In the genomic region with DNA sequence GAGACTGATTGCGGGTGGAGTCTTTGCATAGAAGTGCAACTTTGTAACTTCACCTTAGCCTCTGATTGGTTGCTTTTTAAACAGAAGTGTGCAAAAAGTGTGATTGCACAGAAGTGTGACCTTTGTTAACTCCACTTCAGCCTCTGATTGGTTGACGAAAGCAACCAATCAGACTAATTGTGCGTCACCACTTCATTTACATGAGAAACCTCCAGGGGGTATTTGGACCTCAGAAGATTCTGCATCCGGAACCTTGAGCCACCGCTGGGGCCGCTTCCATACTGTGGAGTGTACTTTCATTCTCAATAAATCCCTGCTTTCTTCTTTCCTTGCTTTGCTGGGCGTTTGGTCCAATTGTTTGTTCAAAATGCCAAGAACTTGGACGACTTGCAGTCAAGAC, we compare ENCODE assay signal across 8 cellular contexts. TPM values are rescaled to one million over a fixed set of nuclear protein-coding genes. Genes with fewer than 3 reads are reported as not detected.
DNase-seq lines count a peak whose midpoint lies in the region; ATAC-seq and TF ChIP-seq lines count a peak whose summit lies in the region.

No MANE protein-coding gene starts in this region.

- H3K27ac ChIP-seq in right atrium auricular region = peak overlapping the region; percentile 96 to 97
- peak overlapping the region; percentile 98 for H3K27ac ChIP-seq in vagina
- H3K27ac ChIP-seq in left lung = peak overlapping the region in 1 of 2 donors; percentile 99

- CTCF ChIA-PET in activated CD8-positive, alpha-beta T cell treated with anti-CD3 and anti-CD28 coated beads for 36 hours (lab: Charles Lee) = interaction anchor here (0.8 to 3.3 kb wide), 13 partner anchors 8 to 241 kb away, joined by 3 to 13 read pairs (median 5); partner anchors contain the start of gene CITED2

- H3K4me1 ChIP-seq in right atrium auricular region = peaks cover 0 to 35% of the 10 kb centered on the region in 2 donors
- H3K4me1 ChIP-seq in vagina = peaks cover 19% of the 10 kb centered on the region
- peaks cover 5 to 29% of the 10 kb centered on the region in 2 donors for H3K4me1 ChIP-seq in left lung

- H3K27me3 ChIP-seq in right atrium auricular region (no peaks in the 10 kb centered on the region), vagina (no peaks in the 10 kb centered on the region), left lung (no peaks in the 10 kb centered on the region)

- ATAC-seq in left cardiac atrium (no peak), HG02840 (IDR thresholded peaks at IDR 0.05; ENCODE audit: low FRiP score, unreplicated experiment) (no peak), HG03571 (IDR thresholded peaks at IDR 0.05; ENCODE audit: unreplicated experiment) (no peak), left lung (no peak)
- ATAC-seq in activated CD8-positive, alpha-beta T cell treated with anti-CD3 and anti-CD28 coated beads for 36 hours = no peak

- H3K4me3 ChIP-seq in right atrium auricular region = no peak overlapping the region
- peak overlapping the region; percentile 7 to 10 for H3K4me3 ChIP-seq in vagina
- no peak overlapping the region for H3K4me3 ChIP-seq in left lung

- H3K9me3 Mint-ChIP-seq in activated CD8-positive, alpha-beta T cell treated with anti-CD3 and anti-CD28 coated beads for 36 hours = no peaks in the 10 kb centered on the region
- H3K9me3 Mint-ChIP-seq in mesothelial cell of epicardium = no peaks in the 10 kb centered on the region

- no peaks in the 10 kb centered on the region for H3K9me3 ChIP-seq in right atrium auricular region
- H3K9me3 ChIP-seq in vagina = no peaks in the 10 kb centered on the region
- no peaks in the 10 kb centered on the region for H3K9me3 ChIP-seq in left lung

- TF ChIP-seq CTCF in right atrium auricular region (IDR thresholded peaks at IDR 0.05) = no peak
- TF ChIP-seq CTCF in activated CD8-positive, alpha-beta T cell treated with anti-CD3 and anti-CD28 coated beads for 36 hours (IDR thresholded peaks at IDR 0.05) = no peak
- TF ChIP-seq CTCF in mesothelial cell of epicardium (IDR thresholded peaks at IDR 0.05; ENCODE audit: unreplicated experiment) = no peak
- TF ChIP-seq CTCF in vagina (IDR thresholded peaks at IDR 0.05) = no peak
- no peak for TF ChIP-seq CTCF in left lung (IDR thresholded peaks at IDR 0.05)

- TF ChIP-seq POLR2A in vagina (IDR thresholded peaks at IDR 0.05) = no peak

- H3K4me3 Mint-ChIP-seq in activated CD8-positive, alpha-beta T cell treated with anti-CD3 and anti-CD28 coated beads for 36 hours = peak overlapping the region; percentile 8
- peak overlapping the region; percentile 16 for H3K4me3 Mint-ChIP-seq in mesothelial cell of epicardium

- H3K4me1 Mint-ChIP-seq in activated CD8-positive, alpha-beta T cell treated with anti-CD3 and anti-CD28 coated beads for 36 hours (ENCODE audit: low read depth) = peaks cover 56% of the 10 kb centered on the region
- peaks cover 23% of the 10 kb centered on the region for H3K4me1 Mint-ChIP-seq in mesothelial cell of epicardium

- H3K36me3 Mint-ChIP-seq in activated CD8-positive, alpha-beta T cell treated with anti-CD3 and anti-CD28 coated beads for 36 hours (ENCODE audit: low read depth) = peaks cover 25% of the 10 kb centered on the region
- H3K36me3 Mint-ChIP-seq in mesothelial cell of epicardium = no peaks in the 10 kb centered on the region

- H3K27me3 Mint-ChIP-seq in activated CD8-positive, alpha-beta T cell treated with anti-CD3 and anti-CD28 coated beads for 36 hours = no peaks in the 10 kb centered on the region
- H3K27me3 Mint-ChIP-seq in mesothelial cell of epicardium (ENCODE audit: low read depth) = no peaks in the 10 kb centered on the region

- intact Hi-C loops in left cardiac atrium (cut with DNase I) (loop anchor here in 1 of 2 donors (10.0 kb wide), 1 partner anchor 162 kb away; the partner anchor contains the start of gene TXLNB), vagina (cut with DNase I) (loop anchor here (10.0 kb wide), 1 partner anchor 232 kb away; no protein-coding TSS in a partner anchor), left lung (cut with DNase I) (no loop called here)
- intact Hi-C loops in activated CD8-positive, alpha-beta T cell treated with anti-CD3 and anti-CD28 coated beads for 36 hours (cut with micrococcal nuclease) = no loop called here

- POLR2A ChIA-PET in activated CD8-positive, alpha-beta T cell treated with anti-CD3 and anti-CD28 coated beads for 36 hours (lab: Charles Lee) = interaction anchor here (0.5 to 3.3 kb wide), 7 partner anchors 8 to 22 kb away, joined by 3 to 16 read pairs (median 9); no protein-coding TSS in a partner anchor

- H3K36me3 ChIP-seq in right atrium auricular region = no peaks in the 10 kb centered on the region
- no peaks in the 10 kb centered on the region for H3K36me3 ChIP-seq in vagina
- H3K36me3 ChIP-seq in left lung = no peaks in the 10 kb centered on the region

- H3K27ac Mint-ChIP-seq in activated CD8-positive, alpha-beta T cell treated with anti-CD3 and anti-CD28 coated beads for 36 hours = peak overlapping the region; percentile 45
- H3K27ac Mint-ChIP-seq in mesothelial cell of epicardium = peak overlapping the region; percentile 79

- DNase-seq in right atrium auricular region (ENCODE audit: low spot score) (no peak), left cardiac atrium (no peak), mesothelial cell of epicardium (ENCODE audit: low spot score in 2 of 2, unreplicated experiment in 2 of 2) (no peak), vagina (ENCODE audit: extremely low spot score in 2 of 2) (no peak), left lung (no peak)
- no peak for DNase-seq in activated CD8-positive, alpha-beta T cell treated with anti-CD3 and anti-CD28 coated beads for 36 hours

RNA-seq across cellular contexts. Expression of gene HECA, which starts 1.6 kb away (rescaled TPM):
- total RNA-seq in right atrium auricular region (10 to 100 TPM; 43.4 to 51.1 TPM), left cardiac atrium (10 to 100 TPM; 33.2 to 36.9 TPM), mesothelial cell of epicardium (25.9 to 28.5 TPM (median 27.5 TPM) in 3 replicates), vagina (35.8 TPM), left lung (10 to 100 TPM; 27.4 to 40.9 TPM)
- 10 to 100 TPM; 45.4 to 47.1 TPM for total RNA-seq in activated CD8-positive, alpha-beta T cell treated with anti-CD3 and anti-CD28 coated beads for 36 hours

Comparison
In these comparisons a context has a peak if more than half of its experiments do, and no peak if none do; other contexts are left out.
1. H3K4me3 ChIP-seq: peak in vagina (2 of 2); none in right atrium auricular region (0 of 2) and left lung (0 of 2).